Comparison of ENCODE assay signal across 8 cellular contexts in the genomic region with DNA sequence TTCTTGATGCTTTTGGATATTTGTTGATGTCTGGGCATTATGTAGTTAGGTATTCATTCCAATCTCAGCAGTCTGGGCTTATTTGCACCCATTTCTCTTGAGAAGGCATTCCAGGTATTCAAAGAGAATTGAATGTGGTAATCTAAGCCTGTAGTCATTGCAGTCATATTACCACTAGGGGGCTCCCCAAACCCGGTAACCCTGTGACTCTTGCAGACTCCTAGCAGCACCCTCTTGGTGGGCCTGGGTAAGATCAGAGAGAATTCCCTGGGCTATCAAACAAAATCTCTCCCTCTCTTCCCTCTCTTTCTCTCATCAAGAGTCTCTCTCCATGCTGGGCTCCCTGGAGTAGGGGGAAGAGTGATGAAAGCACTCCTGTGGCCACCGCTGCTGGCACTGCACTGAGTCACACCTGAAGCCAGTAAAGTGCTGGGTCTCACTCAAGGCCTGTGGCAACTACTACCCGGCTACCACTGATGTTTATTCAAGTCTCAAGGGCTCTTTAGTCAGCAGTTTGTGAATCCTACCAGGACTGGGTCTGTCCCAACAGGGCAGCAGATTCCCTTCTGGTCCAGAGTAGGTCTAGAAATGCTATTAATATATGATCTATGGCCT.
A peak's percentile ranks its signal among the peaks of the same experiment; 100 is the strongest.
DNase-seq lines count a peak whose midpoint lies in the region; ATAC-seq, FAIRE-seq and TF ChIP-seq lines count a peak whose summit lies in the region.

No MANE protein-coding gene starts in this region.

- H3K4me2 ChIP-seq in GM12878 (ENCODE audit: control insufficient read depth, insufficient read depth): no peak overlapping the region

- BruUV-seq in GM12878 (replicated peaks; lab: Mats Ljungman, UMichigan): no TSS peak

- no peaks in the 10 kb centered on the region for H3K27me3 ChIP-seq in GM12878 (replicated peaks in 1 of 2; ENCODE audit: control insufficient read depth in 2 of 2, insufficient read depth in 2 of 2, low read length in 1 of 2)
- peaks cover 0 to 2% (median 0%) of the 10 kb centered on the region in 4 donors for H3K27me3 ChIP-seq in liver (ENCODE audit: control insufficient read depth in 4 of 4, insufficient read depth in 4 of 4, low read length in 3 of 4)

- intact Hi-C loops in GM12878 (cut with micrococcal nuclease; ENCODE audit: unreplicated experiment): loop anchor here (2.0 to 5.0 kb wide), 2 partner anchors 276 to 317 kb away; no protein-coding TSS in a partner anchor

- H3K27ac ChIP-seq in GM12878 (ENCODE audit: control insufficient read depth, insufficient read depth): no peak overlapping the region
- H3K27ac ChIP-seq in liver (ENCODE audit: low read depth in 1 of 2, low read length in 2 of 2): no peak overlapping the region

- TF ChIP-seq RAD21 in GM12878 (IDR thresholded peaks at IDR 0.05; ENCODE audit: insufficient read depth, low read depth, low read length) (peak; percentile 65), liver (IDR thresholded peaks at IDR 0.05) (peak; percentile 41 to 70)

- in situ Hi-C loops in GM12878 (cut with MboI): no loop called here

- no peak for TF ChIP-seq POLR2A in GM12878 (IDR thresholded peaks at IDR 0.05; ENCODE audit: low read depth, low read length)

- FAIRE-seq in GM12878 (lab: Jason Lieb, UNC): no peak
- FAIRE-seq in frontal cortex (lab: Jason Lieb, UNC): no peak

- H3K9me3 ChIP-seq in GM12878 (replicated peaks; ENCODE audit: control insufficient read depth, insufficient read depth, low read length) (no peaks in the 10 kb centered on the region), liver (ENCODE audit: control insufficient read depth in 4 of 4, low read length in 3 of 4) (no peaks in the 10 kb centered on the region)

- H3K4me1 ChIP-seq in GM12878 (ENCODE audit: control insufficient read depth, insufficient read depth, low read length): no peaks in the 10 kb centered on the region
- no peaks in the 10 kb centered on the region for H3K4me1 ChIP-seq in liver (ENCODE audit: control insufficient read depth in 4 of 4, insufficient read depth in 4 of 4, low read length in 3 of 4)

- SMC1A ChIA-PET in GM12878 (lab: Charles Lee; ENCODE audit: uncharacterized antibody, unreplicated experiment): interaction anchor here (0.7 kb wide), 1 partner anchor 234 kb away, joined by 3 read pairs; no protein-coding TSS in a partner anchor

- no peak for TF ChIP-seq EP300 in GM12878 (IDR thresholded peaks at IDR 0.05; ENCODE audit: borderline replicate concordance in 1 of 2, control insufficient read depth in 1 of 2, low read depth in 2 of 2, low read length in 2 of 2)

- WGBS in GM12878 (ENCODE audit: insufficient coverage, insufficient replicate concordance, low lambda C conversion rate, missing lambda C conversion rate): 21% methylated on average over 3 of the region's 3 CpGs
- 35% methylated on average over 3 of the region's 3 CpGs for WGBS in liver

- DNase-seq in AG04449 (ENCODE audit: low read depth, low spot score) (no peak), ELF-1 (ENCODE audit: low read depth, low spot score) (peak; percentile 79), NCI-H774 (lab: John Stamatoyannopoulos, UW) (peak; percentile 0), GM12878 (ENCODE audit: low read depth, low spot score) (peak; percentile 1), frontal cortex (ENCODE audit: low spot score in 2 of 2) (no peak)
- no peak for DNase-seq in activated CD4-positive, CD25-positive, alpha-beta regulatory T cell treated with anti-CD3 and anti-CD28 coated beads, Interleukin-2, amount 50 U/mL, for 72 hours

- POLR2A ChIA-PET in AG04449 (lab: Yijun Ruan, JAX): no interaction called here
- POLR2A ChIA-PET in GM12878 (lab: Charles Lee): no interaction called here

- CTCF ChIA-PET in AG04449 (lab: Yijun Ruan, JAX): interaction anchor here (1.1 kb wide), 1 partner anchor 315 kb away, joined by 4 read pairs; no protein-coding TSS in a partner anchor
- CTCF ChIA-PET in GM12878 (lab: Yijun Ruan, JAX): interaction anchor here (1.0 to 1.6 kb wide), 3 partner anchors 10 to 316 kb away, joined by 5 to 14 read pairs (median 6); no protein-coding TSS in a partner anchor

- ATAC-seq in HG02798 (IDR thresholded peaks at IDR 0.05; ENCODE audit: poor library complexity, unreplicated experiment) (peak; percentile 60), GM12878 (peak; percentile 92)

- H3K36me3 ChIP-seq in GM12878 (ENCODE audit: control insufficient read depth in 2 of 2, insufficient read depth in 2 of 2, low read length in 1 of 2): no peaks in the 10 kb centered on the region
- H3K36me3 ChIP-seq in liver (ENCODE audit: control insufficient read depth in 4 of 4, insufficient read depth in 3 of 4, low read depth in 1 of 4, low read length in 3 of 4): no peaks in the 10 kb centered on the region

- RAD21 ChIA-PET in GM12878 (lab: Charles Lee; ENCODE audit: unreplicated experiment): no interaction called here

- TF ChIP-seq CTCF in AG04449 (IDR thresholded peaks at IDR 0.05; ENCODE audit: insufficient read depth, low read length, missing control alignments): peak; percentile 50
- peak; percentile 65 to 80 (median 78) for TF ChIP-seq CTCF in GM12878 (IDR thresholded peaks at IDR 0.05 in 2 of 3, conservative IDR thresholded peaks at IDR 0.05 in 1 of 3; ENCODE audit: control insufficient read depth in 2 of 3, extremely low read depth in 1 of 3, insufficient read depth in 1 of 3, low read depth in 3 of 3, low read length in 3 of 3)
- peak; percentile 48 for TF ChIP-seq CTCF in liver (IDR thresholded peaks at IDR 0.05; ENCODE audit: low read depth, low read length, missing input control)

- H3K9ac ChIP-seq in GM12878 (ENCODE audit: control insufficient read depth, insufficient read depth, low read length): no peak overlapping the region
- H3K9ac ChIP-seq in liver (ENCODE audit: low read depth in 1 of 2, low read length in 2 of 2): no peak overlapping the region

- no peaks in the 10 kb centered on the region for H3K79me2 ChIP-seq in GM12878 (ENCODE audit: control insufficient read depth, insufficient read depth, low read length)

- H2AFZ ChIP-seq in GM12878 (ENCODE audit: control insufficient read depth, low read depth, low read length): no peak overlapping the region

- no peak overlapping the region for H3K4me3 ChIP-seq in AG04449 (ENCODE audit: low read depth, low read length)
- H3K4me3 ChIP-seq in GM12878: no peak overlapping the region
- H3K4me3 ChIP-seq in liver (ENCODE audit: low read depth in 1 of 3, low read length in 3 of 3): no peak overlapping the region

- no peaks in the 10 kb centered on the region for H4K20me1 ChIP-seq in GM12878 (ENCODE audit: control insufficient read depth, insufficient read depth)

TF ChIP-seq in GM12878, 131 proteins besides CTCF, POLR2A, EP300 and RAD21:
- TF ChIP-seq, protein P1, sequence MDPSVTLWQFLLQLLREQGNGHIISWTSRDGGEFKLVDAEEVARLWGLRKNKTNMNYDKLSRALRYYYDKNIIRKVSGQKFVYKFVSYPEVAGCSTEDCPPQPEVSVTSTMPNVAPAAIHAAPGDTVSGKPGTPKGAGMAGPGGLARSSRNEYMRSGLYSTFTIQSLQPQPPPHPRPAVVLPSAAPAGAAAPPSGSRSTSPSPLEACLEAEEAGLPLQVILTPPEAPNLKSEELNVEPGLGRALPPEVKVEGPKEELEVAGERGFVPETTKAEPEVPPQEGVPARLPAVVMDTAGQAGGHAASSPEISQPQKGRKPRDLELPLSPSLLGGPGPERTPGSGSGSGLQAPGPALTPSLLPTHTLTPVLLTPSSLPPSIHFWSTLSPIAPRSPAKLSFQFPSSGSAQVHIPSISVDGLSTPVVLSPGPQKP (IDR thresholded peaks at IDR 0.05; ENCODE audit: low read depth, low read length): no peak
- TF ChIP-seq SMC3 (IDR thresholded peaks at IDR 0.05; ENCODE audit: borderline replicate concordance, low read length): peak; percentile 45; the same call in 1 of the 2 replicates

TF ChIP-seq in liver, 16 proteins besides CTCF, POLR2A, EP300 and RAD21:
- no peak for TF ChIP-seq FOXA1 (IDR thresholded peaks at IDR 0.05)

Comparison
In these comparisons a context has a peak if more than half of its experiments do, and no peak if none do; other contexts are left out.
1. DNase-seq: peak in ELF-1 (single experiment), NCI-H774 (single experiment) and GM12878 (single experiment); none in AG04449 (single experiment), frontal cortex (0 of 2) and activated CD4-positive, CD25-positive, alpha-beta regulatory T cell treated with anti-CD3 and anti-CD28 coated beads, Interleukin-2, amount 50 U/mL, for 72 hours (single experiment).
2. Peak in every context shown above with its lines, with median percentiles within 50 percentile points of each other: CTCF ChIP-seq.